Comparison of ENCODE assay signal across 1 cellular context in the genomic region with DNA sequence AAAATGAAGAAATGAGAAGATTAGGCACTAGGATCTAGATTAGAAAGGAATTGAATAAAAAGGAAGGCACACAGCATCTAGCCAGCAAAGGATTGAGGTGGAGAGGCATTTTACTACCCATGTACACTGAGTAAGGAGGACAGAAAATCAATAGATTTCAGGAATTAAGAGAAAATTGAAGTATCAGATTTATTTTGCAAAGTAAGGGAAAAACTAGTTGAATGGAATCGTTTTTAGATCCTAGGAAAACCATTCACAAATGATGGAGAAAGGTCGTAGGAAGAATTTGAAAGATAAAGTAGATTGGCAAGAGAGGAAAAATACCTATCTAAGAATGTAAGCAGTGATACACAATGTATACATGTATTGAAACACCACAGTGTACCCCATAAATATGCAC.
A peak's percentile ranks its signal among the peaks of the same experiment; 100 is the strongest.
TF ChIP-seq lines count a peak whose summit lies in the region.

No MANE protein-coding gene starts in this region.

TF ChIP-seq in HepG2, 621 proteins besides CTCF, POLR2A, EP300 and RAD21:
- TF ChIP-seq TGIF2 (CRISPR knock-in tag; IDR thresholded peaks at IDR 0.05) = no peak
- TF ChIP-seq U2AF2 (IDR thresholded peaks at IDR 0.05; ENCODE audit: low read depth, low read length) = no peak
- TF ChIP-seq, protein P1, sequence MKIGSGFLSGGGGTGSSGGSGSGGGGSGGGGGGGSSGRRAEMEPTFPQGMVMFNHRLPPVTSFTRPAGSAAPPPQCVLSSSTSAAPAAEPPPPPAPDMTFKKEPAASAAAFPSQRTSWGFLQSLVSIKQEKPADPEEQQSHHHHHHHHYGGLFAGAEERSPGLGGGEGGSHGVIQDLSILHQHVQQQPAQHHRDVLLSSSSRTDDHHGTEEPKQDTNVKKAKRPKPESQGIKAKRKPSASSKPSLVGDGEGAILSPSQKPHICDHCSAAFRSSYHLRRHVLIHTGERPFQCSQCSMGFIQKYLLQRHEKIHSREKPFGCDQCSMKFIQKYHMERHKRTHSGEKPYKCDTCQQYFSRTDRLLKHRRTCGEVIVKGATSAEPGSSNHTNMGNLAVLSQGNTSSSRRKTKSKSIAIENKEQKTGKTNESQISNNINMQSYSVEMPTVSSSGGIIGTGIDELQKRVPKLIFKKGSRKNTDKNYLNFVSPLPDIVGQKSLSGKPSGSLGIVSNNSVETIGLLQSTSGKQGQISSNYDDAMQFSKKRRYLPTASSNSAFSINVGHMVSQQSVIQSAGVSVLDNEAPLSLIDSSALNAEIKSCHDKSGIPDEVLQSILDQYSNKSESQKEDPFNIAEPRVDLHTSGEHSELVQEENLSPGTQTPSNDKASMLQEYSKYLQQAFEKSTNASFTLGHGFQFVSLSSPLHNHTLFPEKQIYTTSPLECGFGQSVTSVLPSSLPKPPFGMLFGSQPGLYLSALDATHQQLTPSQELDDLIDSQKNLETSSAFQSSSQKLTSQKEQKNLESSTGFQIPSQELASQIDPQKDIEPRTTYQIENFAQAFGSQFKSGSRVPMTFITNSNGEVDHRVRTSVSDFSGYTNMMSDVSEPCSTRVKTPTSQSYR (CRISPR knock-in tag; IDR thresholded peaks at IDR 0.05; ENCODE audit: borderline replicate concordance) = no peak
- peak; percentile 63 for TF ChIP-seq MAFF (IDR thresholded peaks at IDR 0.05; ENCODE audit: low read depth, low read length)
- peak; percentile 47 to 78 for TF ChIP-seq MAFK (conservative IDR thresholded peaks at IDR 0.05 in 1 of 2, IDR thresholded peaks at IDR 0.05 in 1 of 2; ENCODE audit: low read length in 2 of 2)
- no peak for TF ChIP-seq CHCHD3 (CRISPR knock-in tag; IDR thresholded peaks at IDR 0.05)
TF ChIP-seq in HepG2: peak in this region for 2.
